In the genomic region with DNA sequence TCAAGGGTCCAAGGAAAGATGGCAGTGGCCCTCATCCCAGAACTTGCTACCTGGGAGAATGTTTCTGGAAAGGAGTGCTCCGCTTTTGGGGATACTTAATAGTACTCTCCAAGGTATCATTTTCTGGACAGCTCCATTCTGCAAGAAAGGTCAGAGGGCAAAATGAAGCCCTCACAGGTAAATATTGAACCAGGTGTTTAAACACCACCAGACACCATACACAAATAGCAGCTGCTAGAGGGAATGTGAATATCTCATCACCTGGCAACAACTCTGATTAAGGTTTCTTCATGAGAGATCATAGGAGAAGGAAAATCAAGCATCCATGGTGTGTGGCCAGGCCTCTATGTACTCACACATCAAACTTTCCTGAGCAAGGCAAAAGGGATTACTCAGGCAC, we compare ENCODE assay signal across 15 cellular contexts.
DNase-seq lines count a peak whose midpoint lies in the region; ATAC-seq and TF ChIP-seq lines count a peak whose summit lies in the region.
"Had no signal": no experiment of that assay in that cellular context is flagged by ENCODE, and none has a peak within 500 bp of the region (broad histone marks: within the 10 kb centered on the region; RNA-seq: fewer than 3 reads in every experiment).

No MANE protein-coding gene starts in this region.

- no peak overlapping the region for H3K27ac Mint-ChIP-seq in glutamatergic neuron (ENCODE audit: unreplicated experiment)
- H3K27ac Mint-ChIP-seq: CD4-positive, CD25-positive, alpha-beta regulatory T cell; IgD-negative memory B cell; T-helper 1 cell treated with Interleukin-12 subunit alpha and Interleukin-12 subunit beta and Interleukin-4 antibody, amounts not matched to agents 30 μg/mL and 1 μg/mL, for 36 hours had no signal

- H3K27me3 Mint-ChIP-seq in glutamatergic neuron (ENCODE audit: unreplicated experiment), result no peaks in the 10 kb centered on the region
- H3K27me3 Mint-ChIP-seq: CD4-positive, CD25-positive, alpha-beta regulatory T cell; IgD-negative memory B cell had no signal

- H3K36me3 Mint-ChIP-seq in glutamatergic neuron (ENCODE audit: unreplicated experiment), result no peaks in the 10 kb centered on the region
- H3K36me3 Mint-ChIP-seq: CD4-positive, CD25-positive, alpha-beta regulatory T cell; IgD-negative memory B cell had no signal

- TF ChIP-seq CTCF in glutamatergic neuron (IDR thresholded peaks at IDR 0.05; ENCODE audit: partially characterized antibody, unreplicated experiment), result no peak

- DNase-seq in DMS153 treated with DMSO at 0.1 percent for 48 hours (lab: John Stamatoyannopoulos, UW; ENCODE audit: unreplicated experiment), result peak; percentile 65
- peak; percentile 9 to 38 for DNase-seq in NCI-H1930 (lab: John Stamatoyannopoulos, UW)
- DNase-seq in NCI-H510A (lab: John Stamatoyannopoulos, UW), result peak; percentile 67
- DNase-seq in SHP77 treated with DMSO at 0.1 percent for 48 hours (lab: John Stamatoyannopoulos, UW), result peak; percentile 94
- DNase-seq in SIG-M5 (lab: John Stamatoyannopoulos, UW), result no peak
- no peak for DNase-seq in glutamatergic neuron
- DNase-seq: CD4-positive, CD25-positive, alpha-beta regulatory T cell; NCI-H1694 treated with DMSO at 0.1 percent for 48 hours; NCI-H446; PC-3 had no signal

- no peaks in the 10 kb centered on the region for H3K9me3 Mint-ChIP-seq in glutamatergic neuron (ENCODE audit: unreplicated experiment)
- H3K9me3 Mint-ChIP-seq: T-helper 1 cell treated with Interleukin-12 subunit alpha and Interleukin-12 subunit beta and Interleukin-4 antibody, amounts not matched to agents 30 μg/mL and 1 μg/mL, for 36 hours had no signal

- no peak overlapping the region for H3K4me3 Mint-ChIP-seq in glutamatergic neuron (ENCODE audit: unreplicated experiment)
- H3K4me3 Mint-ChIP-seq: CD4-positive, CD25-positive, alpha-beta regulatory T cell; IgD-negative memory B cell; T-helper 1 cell treated with Interleukin-12 subunit alpha and Interleukin-12 subunit beta and Interleukin-4 antibody, amounts not matched to agents 30 μg/mL and 1 μg/mL, for 36 hours had no signal

- H3K4me1 Mint-ChIP-seq in glutamatergic neuron (ENCODE audit: low read depth, unreplicated experiment), result no peaks in the 10 kb centered on the region
- H3K4me1 Mint-ChIP-seq: CD4-positive, CD25-positive, alpha-beta regulatory T cell; IgD-negative memory B cell had no signal

- no peak for ATAC-seq in GM19397 (IDR thresholded peaks at IDR 0.05; ENCODE audit: unreplicated experiment)
- ATAC-seq in GM21786 (IDR thresholded peaks at IDR 0.05; ENCODE audit: unreplicated experiment), result no peak
- ATAC-seq: PC-3, SK-N-SH treated with all-trans-retinoic acid at 6 μM for 48 hours had no signal

Comparison
In these comparisons a context has a peak if more than half of its experiments do, and no peak if none do; other contexts are left out.
1. DNase-seq: peak in DMS153 treated with DMSO at 0.1 percent for 48 hours (single experiment), NCI-H1930 (2 of 2), NCI-H510A (single experiment) and SHP77 treated with DMSO at 0.1 percent for 48 hours (single experiment); none in SIG-M5 (single experiment) and glutamatergic neuron (single experiment).